ENCODE assay signal across 22 cellular contexts in genomic region chr18:56541340-56541739, GRCh38.
A peak's percentile ranks its signal among the peaks of the same experiment; 100 is the strongest.
DNase-seq lines count a peak whose midpoint lies in the region; ATAC-seq, FAIRE-seq and TF ChIP-seq lines count a peak whose summit lies in the region.
"Had no signal": no experiment of that assay in that cellular context is flagged by ENCODE, and none has a peak within 500 bp of the region (broad histone marks: within the 10 kb centered on the region; RNA-seq: fewer than 3 reads in every experiment).

No MANE protein-coding gene starts in this region.

- intact Hi-C loops in natural killer cell (cut with micrococcal nuclease) = no loop called here
- intact Hi-C loops in GM12878 (cut with micrococcal nuclease; ENCODE audit: unreplicated experiment) = no loop called here

- H3K27ac ChIP-seq in GM12878 (ENCODE audit: control insufficient read depth, insufficient read depth) = no peak overlapping the region
- H3K27ac ChIP-seq in neuronal stem cell (replicated peaks; ENCODE audit: low read length) = no peak overlapping the region
- H3K27ac ChIP-seq: 22Rv1, A549, GM23248 had no signal

- no peak overlapping the region for H2BK120ac ChIP-seq in neuronal stem cell (ENCODE audit: low read depth, low read length)

- no peak overlapping the region for H2AK5ac ChIP-seq in neuronal stem cell (ENCODE audit: low read depth, low read length)

- no peak for TF ChIP-seq CTCF in natural killer cell (IDR thresholded peaks at IDR 0.05)
- TF ChIP-seq CTCF in Loucy (conservative IDR thresholded peaks at IDR 0.05; ENCODE audit: low read length) = no peak
- no peak for TF ChIP-seq CTCF in GM12878 (IDR thresholded peaks at IDR 0.05 in 2 of 3, conservative IDR thresholded peaks at IDR 0.05 in 1 of 3; ENCODE audit: control insufficient read depth in 2 of 3, extremely low read depth in 1 of 3, insufficient read depth in 1 of 3, low read depth in 3 of 3, low read length in 3 of 3)

- CTCF ChIA-PET in GM12878 (lab: Yijun Ruan, JAX) = interaction anchor here (0.6 to 1.4 kb wide), 4 partner anchors 17 to 1016 kb away, joined by 3 to 5 read pairs (median 4); no protein-coding TSS in a partner anchor

- peak overlapping the region; percentile 1 for H3K4me3 Mint-ChIP-seq in natural killer cell
- no peak overlapping the region for H3K4me3 Mint-ChIP-seq in natural killer cell treated with Interleukin-12 subunit alpha and Interleukin-12 subunit beta and Interleukin-15 and Interleukin-18, amount 100 ng/mL, for 72 hours
- H3K4me3 Mint-ChIP-seq: CD8-positive, alpha-beta T cell; HFFc6 had no signal

- no peaks in the 10 kb centered on the region for H3K27me3 ChIP-seq in Loucy (ENCODE audit: insufficient read depth, low read length, poor library complexity, severe bottlenecking)
- H3K27me3 ChIP-seq in GM12878 (replicated peaks in 1 of 2; ENCODE audit: control insufficient read depth in 2 of 2, insufficient read depth in 2 of 2, low read length in 1 of 2) = no peaks in the 10 kb centered on the region
- H3K27me3 ChIP-seq in neuronal stem cell (ENCODE audit: control insufficient read depth in 3 of 3, insufficient read depth in 3 of 3, low read depth in 1 of 3, low read length in 3 of 3) = no peaks in the 10 kb centered on the region
- H3K27me3 ChIP-seq: BLaER1 treated with 17β-estradiol and CSF1 and Interleukin-3, amounts not matched to agents 10 nM and 100 nM had no signal

- DNase-seq in natural killer cell (no peak), GM12878 (ENCODE audit: low read depth, low spot score) (no peak), neuronal stem cell (ENCODE audit: low spot score) (no peak)
- no peak for DNase-seq in natural killer cell treated with Interleukin-12 subunit alpha and Interleukin-12 subunit beta and Interleukin-15 and Interleukin-18, amount 100 ng/mL, for 72 hours (ENCODE audit: low spot score)
- DNase-seq: Calu3; CD8-positive, alpha-beta T cell; DMS79 treated with DMSO at 0.1 percent for 48 hours; GF-D8; GM23248; HFFc6; IMR-90 had no signal

- in situ Hi-C loops in GM12878 (cut with MboI) = no loop called here

- no peak for TF ChIP-seq EP300 in GM12878 (IDR thresholded peaks at IDR 0.05; ENCODE audit: borderline replicate concordance in 1 of 2, control insufficient read depth in 1 of 2, low read depth in 2 of 2, low read length in 2 of 2)

- no peak overlapping the region for H3K23ac ChIP-seq in neuronal stem cell (ENCODE audit: low read depth, low read length, poor library complexity)

- ATAC-seq in natural killer cell = no peak
- ATAC-seq in natural killer cell treated with Interleukin-12 subunit alpha and Interleukin-12 subunit beta and Interleukin-15 and Interleukin-18, amount 100 ng/mL, for 72 hours = no peak
- peak; percentile 40 for ATAC-seq in GM12878
- ATAC-seq in GM21619 (IDR thresholded peaks at IDR 0.05; ENCODE audit: unreplicated experiment) = no peak
- no peak for ATAC-seq in GM18907 (IDR thresholded peaks at IDR 0.05; ENCODE audit: unreplicated experiment)
- ATAC-seq in HG02870 (IDR thresholded peaks at IDR 0.05; ENCODE audit: unreplicated experiment) = no peak
- ATAC-seq: A549; CD8-positive, alpha-beta T cell; HCT116; K562 had no signal

- no peaks in the 10 kb centered on the region for H3K36me3 ChIP-seq in Loucy (ENCODE audit: insufficient read depth, low read length)
- no peaks in the 10 kb centered on the region for H3K36me3 ChIP-seq in GM12878 (ENCODE audit: control insufficient read depth in 2 of 2, insufficient read depth in 2 of 2, low read length in 1 of 2)
- no peaks in the 10 kb centered on the region for H3K36me3 ChIP-seq in neuronal stem cell (replicated peaks in 1 of 2; ENCODE audit: control insufficient read depth in 2 of 2, insufficient read depth in 2 of 2, low read length in 2 of 2)
- H3K36me3 ChIP-seq: BLaER1 treated with 17β-estradiol and CSF1 and Interleukin-3, amounts not matched to agents 10 nM and 100 nM had no signal

- no peaks in the 10 kb centered on the region for H3K9me3 ChIP-seq in Loucy (ENCODE audit: insufficient read depth, low read depth, low read length)
- H3K9me3 ChIP-seq in GM12878 (replicated peaks; ENCODE audit: control insufficient read depth, insufficient read depth, low read length) = no peaks in the 10 kb centered on the region
- H3K9me3 ChIP-seq in neuronal stem cell (replicated peaks in 1 of 2; ENCODE audit: control insufficient read depth in 2 of 2, insufficient read depth in 1 of 2, low read depth in 1 of 2, low read length in 2 of 2) = no peaks in the 10 kb centered on the region
- H3K9me3 ChIP-seq: A549 had no signal

- no peak overlapping the region for H4K91ac ChIP-seq in neuronal stem cell (ENCODE audit: low read depth, low read length, poor library complexity)

- H3K9ac ChIP-seq in Loucy (ENCODE audit: low read depth, low read length, poor library complexity, severe bottlenecking) (no peak overlapping the region), GM12878 (ENCODE audit: control insufficient read depth, insufficient read depth, low read length) (no peak overlapping the region), neuronal stem cell (ENCODE audit: low read depth, low read length, poor library complexity) (no peak overlapping the region)
- H3K9ac ChIP-seq: GM23248 had no signal

- no peak overlapping the region for H3K27ac Mint-ChIP-seq in natural killer cell
- peak overlapping the region in 1 of 2 donors; percentile 14 for H3K27ac Mint-ChIP-seq in natural killer cell treated with Interleukin-12 subunit alpha and Interleukin-12 subunit beta and Interleukin-15 and Interleukin-18, amount 100 ng/mL, for 72 hours
- H3K27ac Mint-ChIP-seq: CD8-positive, alpha-beta T cell; HFFc6 had no signal

- no peak overlapping the region for H3K18ac ChIP-seq in neuronal stem cell (ENCODE audit: low read length)

- H3K14ac ChIP-seq in neuronal stem cell (ENCODE audit: low read length) = no peak overlapping the region

- H2BK12ac ChIP-seq in neuronal stem cell (ENCODE audit: low read length) = no peak overlapping the region

- H3K9me3 Mint-ChIP-seq in natural killer cell = no peaks in the 10 kb centered on the region
- H3K9me3 Mint-ChIP-seq in natural killer cell treated with Interleukin-12 subunit alpha and Interleukin-12 subunit beta and Interleukin-15 and Interleukin-18, amount 100 ng/mL, for 72 hours = no peaks in the 10 kb centered on the region
- H3K9me3 Mint-ChIP-seq: CD8-positive, alpha-beta T cell; HFFc6 had no signal

- H4K8ac ChIP-seq in neuronal stem cell (ENCODE audit: low read depth, low read length) = no peak overlapping the region

- WGBS in GM12878 (ENCODE audit: insufficient coverage, insufficient replicate concordance, low lambda C conversion rate, missing lambda C conversion rate) = 50% methylated on average over 2 of the region's 2 CpGs
- no CpG with 5 or more reads among the region's 2 CpGs for WGBS in neuronal stem cell (ENCODE audit: extremely low coverage in 2 of 2, insufficient read length in 2 of 2, insufficient replicate concordance in 1 of 2), 2 donors

- no peak overlapping the region for H2BK5ac ChIP-seq in neuronal stem cell (ENCODE audit: low read length)

- H3K4me2 ChIP-seq in Loucy (ENCODE audit: low read depth, low read length, poor library complexity, severe bottlenecking) (peak overlapping the region; percentile 35), GM12878 (ENCODE audit: control insufficient read depth, insufficient read depth) (no peak overlapping the region), neuronal stem cell (ENCODE audit: insufficient read depth, low read length, poor library complexity, severe bottlenecking) (no peak overlapping the region)
- H3K4me2 ChIP-seq: A549 had no signal

- no peak for TF ChIP-seq RAD21 in GM12878 (IDR thresholded peaks at IDR 0.05; ENCODE audit: insufficient read depth, low read depth, low read length)

- H3K4me1 Mint-ChIP-seq in natural killer cell = peaks cover 0 to 9% of the 10 kb centered on the region in 2 donors
- H3K4me1 Mint-ChIP-seq in natural killer cell treated with Interleukin-12 subunit alpha and Interleukin-12 subunit beta and Interleukin-15 and Interleukin-18, amount 100 ng/mL, for 72 hours (ENCODE audit: low read depth in 2 of 2) = peaks cover 0 to 4% of the 10 kb centered on the region in 2 donors

- peak overlapping the region; percentile 63; the same call in 1 of the 2 replicates for H2AFZ ChIP-seq in Loucy (ENCODE audit: low read length)
- H2AFZ ChIP-seq in GM12878 (ENCODE audit: control insufficient read depth, low read depth, low read length) = no peak overlapping the region
- peak overlapping the region; percentile 7 for H2AFZ ChIP-seq in neuronal stem cell (ENCODE audit: low read length)
- H2AFZ ChIP-seq: GM23248 had no signal

- H3K9me2 ChIP-seq in Loucy (replicated peaks; ENCODE audit: low read depth, low read length) = no peaks in the 10 kb centered on the region

- H3K4ac ChIP-seq in neuronal stem cell (ENCODE audit: low read length) = no peak overlapping the region

- H4K20me1 ChIP-seq in Loucy (ENCODE audit: insufficient read depth, low read length, poor library complexity, severe bottlenecking) = no peaks in the 10 kb centered on the region
- no peaks in the 10 kb centered on the region for H4K20me1 ChIP-seq in GM12878 (ENCODE audit: control insufficient read depth, insufficient read depth)
- H4K20me1 ChIP-seq: BLaER1 treated with 17β-estradiol and CSF1 and Interleukin-3, amounts not matched to agents 10 nM and 100 nM had no signal

- peaks cover 4% of the 10 kb centered on the region for H3K4me1 ChIP-seq in Loucy (ENCODE audit: insufficient read depth, low read length, poor library complexity, severe bottlenecking)
- no peaks in the 10 kb centered on the region for H3K4me1 ChIP-seq in GM12878 (ENCODE audit: control insufficient read depth, insufficient read depth, low read length)
- peaks cover 1 to 4% of the 10 kb centered on the region in 2 donors for H3K4me1 ChIP-seq in neuronal stem cell (ENCODE audit: control insufficient read depth in 2 of 2, insufficient read depth in 1 of 2, low read depth in 1 of 2, low read length in 2 of 2)
- H3K4me1 ChIP-seq: A549 had no signal

- H3K79me1 ChIP-seq in neuronal stem cell (ENCODE audit: low read depth, low read length) = no peaks in the 10 kb centered on the region

- RAD21 ChIA-PET in GM12878 (lab: Charles Lee; ENCODE audit: unreplicated experiment) = interaction anchor here (1.0 to 1.4 kb wide), 2 partner anchors 12 to 91 kb away, joined by 3 to 9 read pairs; no protein-coding TSS in a partner anchor

- no peaks in the 10 kb centered on the region for H3K36me3 Mint-ChIP-seq in natural killer cell
- H3K36me3 Mint-ChIP-seq in natural killer cell treated with Interleukin-12 subunit alpha and Interleukin-12 subunit beta and Interleukin-15 and Interleukin-18, amount 100 ng/mL, for 72 hours = no peaks in the 10 kb centered on the region
- H3K36me3 Mint-ChIP-seq: CD8-positive, alpha-beta T cell had no signal

- no peak for TF ChIP-seq POLR2A in GM12878 (IDR thresholded peaks at IDR 0.05; ENCODE audit: low read depth, low read length)

- no peak overlapping the region for H3K4me3 ChIP-seq in Loucy (ENCODE audit: low read length, poor library complexity, severe bottlenecking)
- no peak overlapping the region for H3K4me3 ChIP-seq in GM12878
- H3K4me3 ChIP-seq in neuronal stem cell (ENCODE audit: low read length in 2 of 2) = no peak overlapping the region
- H3K4me3 ChIP-seq: A549; BLaER1 treated with 17β-estradiol and CSF1 and Interleukin-3, amounts not matched to agents 10 nM and 100 nM; GM23248; K562 had no signal

- H3K79me2 ChIP-seq in Loucy (ENCODE audit: insufficient read depth, low read length) = no peaks in the 10 kb centered on the region
- no peaks in the 10 kb centered on the region for H3K79me2 ChIP-seq in GM12878 (ENCODE audit: control insufficient read depth, insufficient read depth, low read length)

- POLR2A ChIA-PET in GM12878 (lab: Charles Lee) = interaction anchor here (0.8 to 1.5 kb wide), 2 partner anchors 10 to 65 kb away, joined by 3 to 6 read pairs; no protein-coding TSS in a partner anchor

- peaks cover 0 to 3% of the 10 kb centered on the region in 2 donors for H3K27me3 Mint-ChIP-seq in natural killer cell (ENCODE audit: low read depth in 2 of 2)
- H3K27me3 Mint-ChIP-seq in natural killer cell treated with Interleukin-12 subunit alpha and Interleukin-12 subunit beta and Interleukin-15 and Interleukin-18, amount 100 ng/mL, for 72 hours = peaks cover 0 to 7% of the 10 kb centered on the region in 2 donors

- SMC1A ChIA-PET in GM12878 (lab: Charles Lee; ENCODE audit: uncharacterized antibody, unreplicated experiment) = interaction anchor here (0.8 to 2.6 kb wide), 9 partner anchors 9 to 43 kb away, joined by 3 to 9 read pairs (median 4); no protein-coding TSS in a partner anchor

- no peaks in the 10 kb centered on the region for H3F3A ChIP-seq in Loucy (ENCODE audit: low read depth)

- FAIRE-seq in GM12878 (lab: Jason Lieb, UNC) = no peak
- FAIRE-seq: A549, H54, HTR-8/SVneo, K562 had no signal

- no TSS peak for BruUV-seq in GM12878 (replicated peaks; lab: Mats Ljungman, UMichigan)

- H2BK15ac ChIP-seq in neuronal stem cell (ENCODE audit: low read length) = no peak overlapping the region
